ENCODE assay signal across 32 cellular contexts in the genomic region with DNA sequence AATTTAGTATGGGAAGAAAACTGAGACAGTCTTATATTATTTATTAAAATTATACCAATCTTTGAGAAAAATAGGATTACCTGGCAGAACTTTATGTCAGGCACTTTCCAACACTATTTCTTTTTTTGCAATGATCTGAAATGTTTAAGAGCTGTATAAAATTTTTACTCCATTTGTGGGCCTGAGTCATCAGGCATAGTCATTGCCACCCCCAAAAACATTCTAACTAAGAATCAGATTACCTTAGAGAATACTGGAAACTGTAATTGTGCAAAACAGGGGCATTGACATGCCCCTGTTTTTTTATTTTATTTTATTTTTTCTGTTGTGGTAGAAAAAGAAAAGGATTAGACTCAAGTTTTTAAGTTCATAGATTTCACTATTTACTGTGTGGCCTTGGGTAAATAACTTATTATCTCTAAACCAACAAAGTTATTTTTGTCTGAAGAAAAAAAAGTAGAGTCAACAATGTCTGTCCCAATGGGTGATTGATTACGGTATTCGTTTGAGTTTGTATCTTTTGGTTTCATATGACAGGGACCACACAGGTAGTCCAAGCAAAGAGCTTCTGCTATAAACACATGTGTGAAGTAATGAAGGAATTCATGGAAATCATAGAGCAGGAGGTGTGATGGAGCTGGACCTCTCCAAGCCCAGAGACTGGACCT. TPM values are rescaled to one million over a fixed set of nuclear protein-coding genes. Genes with fewer than 3 reads are reported as not detected.
DNase-seq lines count a peak whose midpoint lies in the region; ATAC-seq, FAIRE-seq and TF ChIP-seq lines count a peak whose summit lies in the region.
"Had no signal": no experiment of that assay in that cellular context is flagged by ENCODE, and none has a peak within 500 bp of the region (broad histone marks: within the 10 kb centered on the region; RNA-seq: fewer than 3 reads in every experiment).

No MANE protein-coding gene starts in this region.

- peaks cover 0 to under 1% of the 10 kb centered on the region in 2 experiments for H3K36me3 ChIP-seq in SK-N-SH (replicated peaks in 1 of 2; ENCODE audit: control insufficient read depth in 1 of 2, insufficient read depth in 2 of 2, low read length in 1 of 2)
- H3K36me3 ChIP-seq in small intestine (ENCODE audit: control insufficient read depth in 2 of 2, insufficient read depth in 2 of 2, low read length in 2 of 2): no peaks in the 10 kb centered on the region
- H3K36me3 ChIP-seq: BE2C, SJCRH30 had no signal

- H3K9ac ChIP-seq in SK-N-SH: no peak overlapping the region

- no peaks in the 10 kb centered on the region for H3K4me1 Mint-ChIP-seq in activated CD8-positive, alpha-beta T cell treated with anti-CD3 and anti-CD28 coated beads for 36 hours (ENCODE audit: low read depth)
- H3K4me1 Mint-ChIP-seq: CD14-positive monocyte; CD8-positive, alpha-beta memory T cell had no signal

- H3F3A ChIP-seq in SK-N-SH (replicated peaks; ENCODE audit: insufficient read depth): no peaks in the 10 kb centered on the region

- intact Hi-C loops in activated CD8-positive, alpha-beta T cell treated with anti-CD3 and anti-CD28 coated beads for 36 hours (cut with micrococcal nuclease): no loop called here

- ATAC-seq in activated CD8-positive, alpha-beta T cell treated with anti-CD3 and anti-CD28 coated beads for 36 hours: no peak
- no peak for ATAC-seq in HG03457 (IDR thresholded peaks at IDR 0.05; ENCODE audit: unreplicated experiment)
- ATAC-seq: HCT116, PC-3, Right ventricle myocardium inferior had no signal

- CTCF ChIA-PET in SK-N-SH (lab: Yijun Ruan, JAX): interaction anchor here (0.6 kb wide), 1 partner anchor 26 kb away, joined by 3 read pairs; no protein-coding TSS in a partner anchor
- CTCF ChIA-PET in activated CD8-positive, alpha-beta T cell treated with anti-CD3 and anti-CD28 coated beads for 36 hours (lab: Charles Lee): no interaction called here

- H3K27me3 Mint-ChIP-seq in activated CD8-positive, alpha-beta T cell treated with anti-CD3 and anti-CD28 coated beads for 36 hours: peaks cover 2% of the 10 kb centered on the region

- no peak for TF ChIP-seq EP300 in SK-N-SH (IDR thresholded peaks at IDR 0.05; ENCODE audit: borderline replicate concordance in 1 of 2, low read depth in 1 of 2, low read length in 1 of 2)

- 94% methylated on average over 2 of the region's 2 CpGs for WGBS in SK-N-SH (ENCODE audit: low lambda C conversion rate)
- 58 to 70% (median 61%) methylated on average over 2 of the region's 2 CpGs for WGBS in small intestine, 3 donors

- peaks cover 14% of the 10 kb centered on the region; the same call in 1 of the 2 replicates for H3K79me2 ChIP-seq in SK-N-SH (ENCODE audit: insufficient read depth)

- peak; percentile 48 for DNase-seq in AG08395 (ENCODE audit: low spot score)
- DNase-seq in SK-N-SH: no peak
- DNase-seq in caudate nucleus (lab: John Stamatoyannopoulos, UW): peak in 2 of 61 donors; percentile 7 to 40
- no peak for DNase-seq in activated CD8-positive, alpha-beta T cell treated with anti-CD3 and anti-CD28 coated beads for 36 hours
- DNase-seq in small intestine: no peak
- DNase-seq in NCI-H2107 treated with DMSO at 0.1 percent for 48 hours (lab: John Stamatoyannopoulos, UW; ENCODE audit: unreplicated experiment): no peak
- DNase-seq: BE2C; CD8-positive, alpha-beta memory T cell; DMS 273 treated with DMSO at 0.1 percent for 48 hours; DMS79; GF-D8; KBM-7; MV-4-11; NCI-H1105; NCI-H146; NCI-H1930; NCI-H2107; NCI-H446; NCI-H524 treated with DMSO at 0.1 percent for 48 hours; NCI-H774; NK-92 treated with Interleukin-12 subunit alpha and Interleukin-12 subunit beta, amount 100 ng/mL, for 24 hours; PC-3; SJCRH30 had no signal

- no peaks in the 10 kb centered on the region for H4K20me1 ChIP-seq in SK-N-SH (ENCODE audit: insufficient read depth)

- TF ChIP-seq RAD21 in SK-N-SH (IDR thresholded peaks at IDR 0.05; ENCODE audit: low read length): no peak

- H3K4me1 ChIP-seq in SK-N-SH (ENCODE audit: control insufficient read depth in 1 of 2, insufficient read depth in 2 of 2, low read depth in 1 of 2, low read length in 1 of 2) (peaks cover 6 to 10% of the 10 kb centered on the region in 2 experiments; a peak in 2 of 4 replicates), small intestine (ENCODE audit: control insufficient read depth in 2 of 2, insufficient read depth in 1 of 2, low read depth in 1 of 2, low read length in 1 of 2) (no peaks in the 10 kb centered on the region)
- H3K4me1 ChIP-seq: BE2C, SJCRH30 had no signal

- H3K4me3 ChIP-seq in SK-N-SH (ENCODE audit: low read depth in 2 of 2, low read length in 1 of 2) (no peak overlapping the region), small intestine (ENCODE audit: low read depth in 1 of 2, low read length in 2 of 2) (no peak overlapping the region)
- H3K4me3 ChIP-seq: SJCRH30 had no signal

- POLR2A ChIA-PET in SK-N-SH (lab: Yijun Ruan, JAX): no interaction called here
- POLR2A ChIA-PET in activated CD8-positive, alpha-beta T cell treated with anti-CD3 and anti-CD28 coated beads for 36 hours (lab: Charles Lee): interaction anchor here (0.5 kb wide), 1 partner anchor 27 kb away, joined by 3 read pairs; no protein-coding TSS in a partner anchor

- no peaks in the 10 kb centered on the region for H3K9me3 ChIP-seq in SK-N-SH
- no peaks in the 10 kb centered on the region for H3K9me3 ChIP-seq in small intestine (ENCODE audit: control insufficient read depth, low read depth)
- H3K9me3 ChIP-seq: BE2C, SJCRH30 had no signal

- no peak overlapping the region for H3K4me2 ChIP-seq in SK-N-SH

- H3K27me3 ChIP-seq in SK-N-SH (ENCODE audit: insufficient read depth): no peaks in the 10 kb centered on the region
- H3K27me3 ChIP-seq in small intestine (ENCODE audit: control insufficient read depth in 2 of 2, insufficient read depth in 2 of 2, low read length in 2 of 2): no peaks in the 10 kb centered on the region
- H3K27me3 ChIP-seq: BE2C, SJCRH30 had no signal

- H3K27ac Mint-ChIP-seq in activated CD8-positive, alpha-beta T cell treated with anti-CD3 and anti-CD28 coated beads for 36 hours: no peak overlapping the region
- H3K27ac Mint-ChIP-seq: CD14-positive monocyte; CD8-positive, alpha-beta memory T cell had no signal

- no peak for TF ChIP-seq CTCF in SK-N-SH (IDR thresholded peaks at IDR 0.05)
- TF ChIP-seq CTCF in activated CD8-positive, alpha-beta T cell treated with anti-CD3 and anti-CD28 coated beads for 36 hours (IDR thresholded peaks at IDR 0.05): no peak

- H3K9me2 ChIP-seq in SK-N-SH: no peaks in the 10 kb centered on the region

- H3K4me3 Mint-ChIP-seq in activated CD8-positive, alpha-beta T cell treated with anti-CD3 and anti-CD28 coated beads for 36 hours: no peak overlapping the region
- H3K4me3 Mint-ChIP-seq: CD14-positive monocyte; CD8-positive, alpha-beta memory T cell had no signal

- H3K27ac ChIP-seq in SK-N-SH (ENCODE audit: low read depth in 2 of 2, low read length in 1 of 2) (peak overlapping the region in 1 of 2 experiments; percentile 29; a peak in 1 of 4 replicates), caudate nucleus (ENCODE audit: low read depth, low read length) (peak overlapping the region; percentile 29), small intestine (ENCODE audit: low read depth in 1 of 2, low read length in 1 of 2) (no peak overlapping the region)
- H3K27ac ChIP-seq: 22Rv1, SJCRH30 had no signal

- H3K9me3 Mint-ChIP-seq in activated CD8-positive, alpha-beta T cell treated with anti-CD3 and anti-CD28 coated beads for 36 hours: no peaks in the 10 kb centered on the region
- H3K9me3 Mint-ChIP-seq: CD8-positive, alpha-beta memory T cell had no signal

- H2AFZ ChIP-seq in SK-N-SH (ENCODE audit: low read depth): peak overlapping the region; percentile 11; the same call in 1 of the 2 replicates

- no peaks in the 10 kb centered on the region for H3K36me3 Mint-ChIP-seq in activated CD8-positive, alpha-beta T cell treated with anti-CD3 and anti-CD28 coated beads for 36 hours (ENCODE audit: low read depth)
- H3K36me3 Mint-ChIP-seq: CD14-positive monocyte; CD8-positive, alpha-beta memory T cell had no signal

- FAIRE-seq in islet of Langerhans (lab: Jason Lieb, UNC) (peak; percentile 33), small intestine (lab: Jason Lieb, UNC) (no peak)
- FAIRE-seq: GM12891, H1 had no signal

TF ChIP-seq in SK-N-SH, 30 proteins besides CTCF, POLR2A, EP300 and RAD21:
- TF ChIP-seq FOSL2 (IDR thresholded peaks at IDR 0.05; ENCODE audit: borderline replicate concordance, low read depth) (peak; percentile 75; the same call in 1 of the 2 replicates), TCF12 (IDR thresholded peaks at IDR 0.05) (0 out of 2 replicates have a peak, but pooled peaks have one; percentile 11), JUND (IDR thresholded peaks at IDR 0.05) (peak; percentile 61), RXRA (IDR thresholded peaks at IDR 0.05; ENCODE audit: borderline replicate concordance, low read depth) (no peak)

RNA-seq across cellular contexts. Expression of a gene that starts 24.6 kb away (rescaled TPM):
- 52.5 and 62.2 TPM in 2 replicates for polyA plus RNA-seq in SK-N-SH (2012; rRNA removed)
- 58.9 and 65.7 TPM in 2 replicates for polyA plus RNA-seq in SK-N-SH (2012; cell fraction: cytosol; rRNA removed)
- 20.8 and 29.9 TPM in 2 replicates for polyA plus RNA-seq in SK-N-SH (2012; cell fraction: nucleus; rRNA removed)
- not detected for total RNA-seq in activated CD8-positive, alpha-beta T cell treated with anti-CD3 and anti-CD28 coated beads for 36 hours
- 1 to 10 TPM in 1 of 3 donors, under 1 TPM in 2; 0.22 to 3.5 (median 0.54) TPM for polyA plus RNA-seq in small intestine
- total RNA-seq: CD8-positive, alpha-beta memory T cell; LHCN-M2; SJCRH30 had no signal
- polyA plus RNA-seq: CD14-positive monocyte; CD8-positive, alpha-beta memory T cell had no signal

Comparison
In these comparisons a context has a peak if more than half of its experiments do, and no peak if none do; other contexts are left out.
1. RNA of a gene that starts 24.6 kb away (polyA plus RNA-seq): 20.8 to 65.7 TPM in SK-N-SH; 0.22 to 3.5 TPM in small intestine; every median in the first group is over 4 times any median in the second.